Comparison of ENCODE assay signal across 28 cellular contexts in the genomic region with DNA sequence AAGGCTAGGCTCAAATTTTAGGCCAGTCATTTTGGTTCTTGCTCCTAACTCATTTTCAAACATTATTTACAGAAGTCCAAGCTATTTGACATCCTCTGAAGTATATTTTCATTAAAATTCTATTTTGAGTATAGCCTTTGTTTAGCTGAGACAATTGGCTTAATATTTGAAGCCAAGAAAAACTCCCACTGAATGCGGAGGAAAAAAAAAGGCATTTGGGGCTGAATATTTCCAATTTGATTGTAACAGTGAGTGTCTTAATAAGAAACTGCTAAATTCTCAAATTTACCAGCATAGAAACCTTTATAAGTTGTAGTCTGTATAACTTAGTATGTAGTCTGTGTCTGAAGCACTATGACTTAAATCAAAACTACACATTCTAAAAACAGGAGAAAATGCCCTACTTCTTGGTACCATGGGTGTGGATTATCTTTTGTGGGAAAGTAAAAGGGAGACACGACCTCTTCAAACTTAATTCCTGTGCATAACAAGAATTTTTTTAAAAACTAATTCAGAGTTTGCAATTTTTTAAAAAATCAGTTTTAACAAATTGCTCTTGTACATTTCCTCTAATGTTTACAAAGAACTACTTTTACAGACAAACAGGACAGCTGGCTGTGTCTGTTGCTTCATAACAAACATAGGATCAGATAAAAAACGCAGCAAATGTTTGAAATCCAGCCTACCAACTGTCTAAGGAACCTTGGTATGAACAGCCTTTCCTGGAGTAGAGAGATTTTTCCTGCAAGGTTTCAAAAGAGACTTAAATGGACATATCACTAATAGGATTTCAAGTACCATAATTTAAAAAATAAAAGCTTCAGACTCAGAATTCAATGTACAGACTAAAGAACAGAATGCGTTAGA. TPM values are rescaled to one million over a fixed set of nuclear protein-coding genes. Genes with fewer than 3 reads are reported as not detected.
DNase-seq lines count a peak whose midpoint lies in the region; ATAC-seq lines count a peak whose summit lies in the region.
"Had no signal": no experiment of that assay in that cellular context is flagged by ENCODE, and none has a peak within 500 bp of the region (broad histone marks: within the 10 kb centered on the region; RNA-seq: fewer than 3 reads in every experiment).

No MANE protein-coding gene starts in this region.

- no peak overlapping the region for H2BK15ac ChIP-seq in mesenchymal stem cell (ENCODE audit: low read depth, poor library complexity, severe bottlenecking)

- no peak overlapping the region for H3K18ac ChIP-seq in mesenchymal stem cell (ENCODE audit: low read depth in 1 of 2, low read length in 2 of 2)

- no peaks in the 10 kb centered on the region for H3K9me3 ChIP-seq in mesenchymal stem cell (ENCODE audit: control insufficient read depth, low read length)
- H3K9me3 ChIP-seq: Caco-2, esophagus muscularis mucosa, prostate gland, upper lobe of right lung had no signal

- H2AFZ ChIP-seq in mesenchymal stem cell (ENCODE audit: low read depth, low read length), result no peak overlapping the region

- H3K9me3 Mint-ChIP-seq in activated T-cell treated with anti-CD3 and anti-CD28 coated beads, Interleukin-2, amount 50 U/mL, for 72 hours, result no peaks in the 10 kb centered on the region
- H3K9me3 Mint-ChIP-seq: activated T-helper 2 cell treated with anti-CD3 and anti-CD28 coated beads, Interferon-gamma antibody, Interleukin-2, Interleukin-4, amounts not matched to agents 10 μg/mL and 5 μg/mL and 100 μg/mL, durations not matched to agents 14 hours and 24 hours and 36 hours; naive B cell; stimulated activated naive CD8-positive, alpha-beta T cell treated with anti-CD3 and anti-CD28 coated beads, Interleukin-15, Interleukin-2, amounts not matched to agents 100 ng/mL and 50 ng/mL, for 24 hours had no signal

- no peak overlapping the region for H2BK5ac ChIP-seq in mesenchymal stem cell (ENCODE audit: low read depth, low read length, poor library complexity, severe bottlenecking)

- no peak overlapping the region for H3K4me3 ChIP-seq in mesenchymal stem cell (ENCODE audit: insufficient read depth in 1 of 2, low read depth in 1 of 2, low read length in 2 of 2)
- H3K4me3 ChIP-seq: esophagus muscularis mucosa, prostate gland, skin epidermis, upper lobe of right lung had no signal

- no peak overlapping the region for H2BK120ac ChIP-seq in mesenchymal stem cell (ENCODE audit: low read depth, low read length)

- peaks cover 0 to 4% of the 10 kb centered on the region in 2 experiments for H3K36me3 ChIP-seq in mesenchymal stem cell (ENCODE audit: control insufficient read depth in 1 of 2, insufficient read depth in 2 of 2, low read depth in 1 of 2, low read length in 2 of 2)
- H3K36me3 ChIP-seq: prostate gland had no signal

- H3K4me1 ChIP-seq in mesenchymal stem cell (ENCODE audit: control insufficient read depth, insufficient read depth, low read depth, low read length), result peaks cover 3% of the 10 kb centered on the region

- H3K4me2 ChIP-seq in mesenchymal stem cell (ENCODE audit: low read length, poor library complexity, severe bottlenecking), result no peak overlapping the region

- H3K4ac ChIP-seq in mesenchymal stem cell (ENCODE audit: low read depth in 1 of 2, low read length in 2 of 2), result no peak overlapping the region

- ATAC-seq in activated T-cell treated with anti-CD3 and anti-CD28 coated beads, Interleukin-2, amount 50 U/mL, for 72 hours (replicated peaks in 1 of 2), result no peak
- ATAC-seq: upper lobe of right lung had no signal

- peaks cover 31 to 64% of the 10 kb centered on the region in 2 donors for H3K36me3 Mint-ChIP-seq in activated T-cell treated with anti-CD3 and anti-CD28 coated beads, Interleukin-2, amount 50 U/mL, for 72 hours (ENCODE audit: insufficient read depth in 2 of 2)
- H3K36me3 Mint-ChIP-seq: naive B cell had no signal

- no peak overlapping the region for H3K27ac ChIP-seq in mesenchymal stem cell (ENCODE audit: low read length, poor library complexity, severe bottlenecking)
- peak overlapping the region; percentile 81 for H3K27ac ChIP-seq in temporal lobe (ENCODE audit: low read depth, low read length)
- H3K27ac ChIP-seq: esophagus muscularis mucosa, prostate gland, upper lobe of right lung had no signal

- H3K27me3 Mint-ChIP-seq in activated T-cell treated with anti-CD3 and anti-CD28 coated beads, Interleukin-2, amount 50 U/mL, for 72 hours (ENCODE audit: low read depth), result no peaks in the 10 kb centered on the region
- H3K27me3 Mint-ChIP-seq: naive B cell; stimulated activated naive CD8-positive, alpha-beta T cell treated with anti-CD3 and anti-CD28 coated beads, Interleukin-15, Interleukin-2, amounts not matched to agents 100 ng/mL and 50 ng/mL, for 24 hours had no signal

- peak overlapping the region; percentile 33 for H3K27ac Mint-ChIP-seq in activated T-cell treated with anti-CD3 and anti-CD28 coated beads, Interleukin-2, amount 50 U/mL, for 72 hours
- H3K27ac Mint-ChIP-seq: activated T-helper 2 cell treated with anti-CD3 and anti-CD28 coated beads, Interferon-gamma antibody, Interleukin-2, Interleukin-4, amounts not matched to agents 10 μg/mL and 5 μg/mL and 100 μg/mL, durations not matched to agents 14 hours and 24 hours and 36 hours; naive B cell; stimulated activated naive CD8-positive, alpha-beta T cell treated with anti-CD3 and anti-CD28 coated beads, Interleukin-15, Interleukin-2, amounts not matched to agents 100 ng/mL and 50 ng/mL, for 24 hours had no signal

- no peak overlapping the region for H3K14ac ChIP-seq in mesenchymal stem cell (ENCODE audit: low read length in 2 of 2)

- H2BK12ac ChIP-seq in mesenchymal stem cell (ENCODE audit: low read length in 2 of 2), result no peak overlapping the region

- H3K4me3 Mint-ChIP-seq in activated T-cell treated with anti-CD3 and anti-CD28 coated beads, Interleukin-2, amount 50 U/mL, for 72 hours, result peak overlapping the region in 1 of 2 donors; percentile 29
- H3K4me3 Mint-ChIP-seq: naive B cell; stimulated activated naive CD8-positive, alpha-beta T cell treated with anti-CD3 and anti-CD28 coated beads, Interleukin-15, Interleukin-2, amounts not matched to agents 100 ng/mL and 50 ng/mL, for 24 hours had no signal

- H3K23ac ChIP-seq in mesenchymal stem cell (ENCODE audit: low read length in 2 of 2), result no peak overlapping the region

- DNase-seq in activated T-cell treated with anti-CD3 and anti-CD28 coated beads, Interleukin-2, amount 50 U/mL, for 72 hours, result no peak
- no peak for DNase-seq in activated T-cell treated with anti-CD3 and anti-CD28 coated beads, Interleukin-2, amount 50 U/mL, for 48 hours
- DNase-seq in dermis blood vessel endothelial cell (peak; percentile 51), mesenchymal stem cell (peak; percentile 55), ureter (ENCODE audit: low spot score) (no peak), NCI-H526 (lab: John Stamatoyannopoulos, UW) (no peak), NOMO-1 treated with DMSO at 0.1 percent for 48 hours (lab: John Stamatoyannopoulos, UW; ENCODE audit: unreplicated experiment) (no peak)
- DNase-seq: activated CD4-positive, alpha-beta T cell treated with anti-CD3 and anti-CD28 coated beads for 1 hour; Caco-2; effector CD8-positive, alpha-beta T cell; naive B cell; NCI-H1694; NCI-H774; SHP77; SW 1271; upper lobe of right lung had no signal

- no peaks in the 10 kb centered on the region for H3K27me3 ChIP-seq in mesenchymal stem cell (ENCODE audit: control insufficient read depth in 1 of 2, insufficient read depth in 1 of 2, low read length in 2 of 2)
- H3K27me3 ChIP-seq: esophagus muscularis mucosa, upper lobe of right lung had no signal

- peaks cover 35% of the 10 kb centered on the region for H3K4me1 Mint-ChIP-seq in activated T-cell treated with anti-CD3 and anti-CD28 coated beads, Interleukin-2, amount 50 U/mL, for 72 hours (ENCODE audit: low read depth)
- H3K4me1 Mint-ChIP-seq: naive B cell had no signal

- no peak overlapping the region for H2AK5ac ChIP-seq in mesenchymal stem cell (ENCODE audit: low read length, severe bottlenecking)

- no peak overlapping the region for H3K9ac ChIP-seq in mesenchymal stem cell (ENCODE audit: low read length)

- H3K79me1 ChIP-seq in mesenchymal stem cell (replicated peaks; ENCODE audit: low read length, poor library complexity, severe bottlenecking), result peaks cover 14% of the 10 kb centered on the region

- H4K8ac ChIP-seq in mesenchymal stem cell (ENCODE audit: low read length), result no peak overlapping the region

- H4K91ac ChIP-seq in mesenchymal stem cell (ENCODE audit: low read length), result no peak overlapping the region

- 79% methylated on average over 2 of the region's 4 CpGs for WGBS in mesenchymal stem cell

RNA-seq across cellular contexts. Expression of a gene that starts 52.7 kb away (rescaled TPM):
- not detected for total RNA-seq in activated T-cell treated with anti-CD3 and anti-CD28 coated beads, Interleukin-2, amount 50 U/mL, for 72 hours
- total RNA-seq in dermis blood vessel endothelial cell, result not detected in 2 replicates
- 0.32 TPM for polyA plus RNA-seq in mesenchymal stem cell (2013, experiment 1 of 2)
- 0.41 TPM for polyA plus RNA-seq in mesenchymal stem cell (2013, experiment 2 of 2)
- total RNA-seq in temporal lobe, result under 0.01 TPM
- total RNA-seq in ureter, result 0.13 TPM
- total RNA-seq: activated CD8-positive, alpha-beta memory T cell treated with anti-CD3 and anti-CD28 coated beads for 36 hours; activated T-helper 2 cell treated with anti-CD3 and anti-CD28 coated beads, Interferon-gamma antibody, Interleukin-2, Interleukin-4, amounts not matched to agents 10 μg/mL and 5 μg/mL and 100 μg/mL, durations not matched to agents 14 hours and 24 hours and 36 hours; bronchial epithelial cell; Caco-2; Daoy; lower leg skin; OCI-LY7 had no signal
- polyA plus RNA-seq: BJ had no signal

Comparison
In these comparisons a context has a peak if more than half of its experiments do, and no peak if none do; other contexts are left out.
1. DNase-seq: peak in dermis blood vessel endothelial cell (single experiment) and mesenchymal stem cell (single experiment); none in activated T-cell treated with anti-CD3 and anti-CD28 coated beads, Interleukin-2, amount 50 U/mL, for 72 hours (0 of 2), activated T-cell treated with anti-CD3 and anti-CD28 coated beads, Interleukin-2, amount 50 U/mL, for 48 hours (0 of 2), ureter (single experiment), NCI-H526 (0 of 2) and NOMO-1 treated with DMSO at 0.1 percent for 48 hours (single experiment).